18 cellular contexts compared by ENCODE assay signal in genomic region chr1:25785321-25786067, GRCh38. TPM values are rescaled to one million over a fixed set of nuclear protein-coding genes. Genes with fewer than 3 reads are reported as not detected.
DNase-seq lines count a peak whose midpoint lies in the region; ATAC-seq, FAIRE-seq and TF ChIP-seq lines count a peak whose summit lies in the region.
"Had no signal": no experiment of that assay in that cellular context is flagged by ENCODE, and none has a peak within 500 bp of the region (broad histone marks: within the 10 kb centered on the region; RNA-seq: fewer than 3 reads in every experiment).

No MANE protein-coding gene starts in this region.

- peak overlapping the region in 4 of 5 experiments; percentile 61 to 94 (median 88) for H3K27ac Mint-ChIP-seq in brain

- H3K27me3 ChIP-seq in cardiac muscle cell, result no peaks in the 10 kb centered on the region
- H3K27me3 ChIP-seq in right atrium auricular region, result no peaks in the 10 kb centered on the region
- no peaks in the 10 kb centered on the region for H3K27me3 ChIP-seq in left lung
- H3K27me3 ChIP-seq in stomach, result no peaks in the 10 kb centered on the region

- H3K9me3 ChIP-seq in cardiac muscle cell (ENCODE audit: low read depth) (no peaks in the 10 kb centered on the region), right atrium auricular region (no peaks in the 10 kb centered on the region), left lung (no peaks in the 10 kb centered on the region), stomach (no peaks in the 10 kb centered on the region)
- H3K9me3 ChIP-seq: A549 had no signal

- no peaks in the 10 kb centered on the region for H3K9me3 Mint-ChIP-seq in brain

- H3K36me3 Mint-ChIP-seq in brain, result no peaks in the 10 kb centered on the region

- no peak overlapping the region for H3K4me3 Mint-ChIP-seq in brain

- H3K27me3 Mint-ChIP-seq in brain, result no peaks in the 10 kb centered on the region

- intact Hi-C loops in left lung (cut with DNase I), result no loop called here
- intact Hi-C loops in stomach (cut with DNase I; ENCODE audit: low total_unique reads), result no loop called here

- peaks cover 59% of the 10 kb centered on the region for H3K4me1 Mint-ChIP-seq in brain

- TF ChIP-seq POLR2A in stomach (IDR thresholded peaks at IDR 0.05), result no peak

- whole genome bisulfite sequencing in stomach, 5 donors, result 50 to 62% (median 53%) methylated on average over 10 of the region's 10 CpGs

- no peak for TF ChIP-seq EP300 in stomach (IDR thresholded peaks at IDR 0.05)

- DNase-seq in cardiac muscle cell (ENCODE audit: low read depth in 1 of 2, low spot score in 1 of 2) (no peak), right atrium auricular region (ENCODE audit: low spot score) (no peak), left lung (no peak), stomach (no peak), urothelium cell line (ENCODE audit: low spot score) (no peak), HK-2 (ENCODE audit: unreplicated experiment) (no peak)
- no peak for DNase-seq in activated T-cell treated with anti-CD3 and anti-CD28 coated beads, Interleukin-2, amount 50 U/mL, for 1 hour
- DNase-seq: COR-L47, GOT3, NCI-H1048, NCI-H1436 treated with DMSO at 0.1 percent for 48 hours, NCI-H2029 treated with DMSO at 0.1 percent for 48 hours, SHP77 treated with DMSO at 0.1 percent for 48 hours had no signal

- no peaks in the 10 kb centered on the region for H3K36me3 ChIP-seq in cardiac muscle cell
- no peaks in the 10 kb centered on the region for H3K36me3 ChIP-seq in right atrium auricular region
- H3K36me3 ChIP-seq in left lung, result no peaks in the 10 kb centered on the region
- peaks cover 0 to 26% (median 11%) of the 10 kb centered on the region in 4 donors for H3K36me3 ChIP-seq in stomach

- FAIRE-seq in urothelium cell line (lab: Jason Lieb, UNC), result no peak
- FAIRE-seq: A549, HepG2 had no signal

- TF ChIP-seq CTCF in cardiac muscle cell (IDR thresholded peaks at IDR 0.05; ENCODE audit: low read depth, low read length) (no peak), right atrium auricular region (IDR thresholded peaks at IDR 0.05) (no peak), brain (conservative IDR thresholded peaks at IDR 0.05) (no peak), left lung (IDR thresholded peaks at IDR 0.05) (no peak), stomach (IDR thresholded peaks at IDR 0.05) (no peak)

- peak; percentile 50 for ATAC-seq in left lung
- ATAC-seq: A549, HepG2 had no signal

- H3K4me1 ChIP-seq in cardiac muscle cell (ENCODE audit: low read depth), result peaks cover 48% of the 10 kb centered on the region
- H3K4me1 ChIP-seq in right atrium auricular region, result peaks cover 0 to 37% of the 10 kb centered on the region in 2 donors
- H3K4me1 ChIP-seq in left lung, result no peaks in the 10 kb centered on the region
- peaks cover 16 to 65% (median 38%) of the 10 kb centered on the region in 4 donors for H3K4me1 ChIP-seq in stomach

- H3K4me3 ChIP-seq in cardiac muscle cell (no peak overlapping the region), right atrium auricular region (no peak overlapping the region), left lung (no peak overlapping the region), stomach (no peak overlapping the region)
- H3K4me3 ChIP-seq: A549 had no signal

- peak overlapping the region; percentile 67 for H3K27ac ChIP-seq in cardiac muscle cell
- no peak overlapping the region for H3K27ac ChIP-seq in right atrium auricular region
- no peak overlapping the region for H3K27ac ChIP-seq in left lung
- H3K27ac ChIP-seq in stomach, result peak overlapping the region in 4 of 5 donors; percentile 4 to 71 (median 26)
- H3K27ac ChIP-seq: A549, C4-2B, KMS-11 had no signal

RNA-seq across cellular contexts. Expression of gene SELENON, which starts 14.5 kb away (rescaled TPM):
- total RNA-seq in cardiac muscle cell (97.3 and 123 TPM in 2 replicates), right atrium auricular region (10 to 100 TPM; 31.7 to 34.2 TPM), left lung (10 to 100 TPM; 86.2 to 94.7 TPM), stomach (10 to 100 TPM in 4 of 5 donors, 1 to 10 TPM in 1; 1.7 to 81.1 (median 18.3) TPM)
- polyA plus RNA-seq in cardiac muscle cell (111 and 130 TPM in 2 replicates), brain (ENCODE audit: insufficient read depth, low read depth, low replicate concordance) (118 TPM), stomach (10 to 100 TPM in 2 of 3 donors, 1 to 10 TPM in 1; 9.5 to 29.4 (median 21.7) TPM)

RNA-seq across cellular contexts. Expression of gene MTFR1L, which starts 34.3 kb away (rescaled TPM):
- 158 and 197 TPM in 2 replicates for total RNA-seq in cardiac muscle cell
- polyA plus RNA-seq in cardiac muscle cell, result 251 and 266 TPM in 2 replicates
- 100 to 1,000 TPM; 154 to 303 TPM for total RNA-seq in right atrium auricular region
- polyA plus RNA-seq in brain (ENCODE audit: insufficient read depth, low read depth, low replicate concordance), result 81.4 TPM
- total RNA-seq in left lung, result 10 to 100 TPM; 44.5 to 45.0 TPM
- 100 to 1,000 TPM in 3 of 5 donors, 10 to 100 TPM in 2; 39.3 to 301 (median 107) TPM for total RNA-seq in stomach
- 10 to 100 TPM; 41.1 to 52.4 (median 49.5) TPM for polyA plus RNA-seq in stomach

Comparison
In these comparisons a context has a peak if more than half of its experiments do, and no peak if none do; other contexts are left out.
1. H3K27ac ChIP-seq: peak in cardiac muscle cell (single experiment) and stomach (4 of 5); none in right atrium auricular region (0 of 2) and left lung (0 of 2).